In genomic region chr22:19959043-19959586, GRCh38 we compare ENCODE assay signal across 8 cellular contexts. TPM values are rescaled to one million over a fixed set of nuclear protein-coding genes. Genes with fewer than 3 reads are reported as not detected.
DNase-seq lines count a peak whose midpoint lies in the region; ATAC-seq and FAIRE-seq lines count a peak whose summit lies in the region.

No MANE protein-coding gene starts in this region.

- no peaks in the 10 kb centered on the region for H3K9me3 Mint-ChIP-seq in activated naive CD8-positive, alpha-beta T cell treated with anti-CD3 and anti-CD28 coated beads for 36 hours
- H3K9me3 Mint-ChIP-seq in activated T-helper 17 cell treated with anti-CD3 and anti-CD28 coated beads, Interleukin-2, amount 50 U/mL, for 72 hours, result no peaks in the 10 kb centered on the region

- no peaks in the 10 kb centered on the region for H3K27me3 Mint-ChIP-seq in activated naive CD8-positive, alpha-beta T cell treated with anti-CD3 and anti-CD28 coated beads for 36 hours
- H3K27me3 Mint-ChIP-seq in activated T-helper 17 cell treated with anti-CD3 and anti-CD28 coated beads, Interleukin-2, amount 50 U/mL, for 72 hours, result no peaks in the 10 kb centered on the region

- peaks cover 4 to 7% of the 10 kb centered on the region in 2 donors for H3K36me3 ChIP-seq in duodenal mucosa (ENCODE audit: control insufficient read depth in 1 of 2, insufficient read depth in 2 of 2, low read length in 2 of 2)
- H3K36me3 ChIP-seq in thymus (ENCODE audit: control insufficient read depth, insufficient read depth), result peaks cover 27% of the 10 kb centered on the region

- H3K27ac Mint-ChIP-seq in activated naive CD8-positive, alpha-beta T cell treated with anti-CD3 and anti-CD28 coated beads for 36 hours, result no peak overlapping the region
- H3K27ac Mint-ChIP-seq in activated T-helper 17 cell treated with anti-CD3 and anti-CD28 coated beads, Interleukin-2, amount 50 U/mL, for 72 hours, result no peak overlapping the region

- 89% methylated on average over 30 of the region's 30 CpGs for WGBS in thymus

- ATAC-seq in left colon, result peak; percentile 31
- ATAC-seq in activated T-helper 17 cell treated with anti-CD3 and anti-CD28 coated beads, Interleukin-2, amount 50 U/mL, for 72 hours (replicated peaks), result no peak

- H3K4me1 ChIP-seq in duodenal mucosa (ENCODE audit: control insufficient read depth in 1 of 2, insufficient read depth in 2 of 2, low read length in 2 of 2) (peaks cover 40 to 45% of the 10 kb centered on the region in 2 donors), thymus (ENCODE audit: control insufficient read depth, insufficient read depth, low read length) (peaks cover 6% of the 10 kb centered on the region)

- H3K9ac ChIP-seq in duodenal mucosa (ENCODE audit: low read depth in 1 of 2, low read length in 2 of 2), result peak overlapping the region in 1 of 2 donors; percentile 18

- intact Hi-C loops in left colon (cut with DNase I, micrococcal nuclease), result no loop called here

- no peaks in the 10 kb centered on the region for H3K36me3 Mint-ChIP-seq in activated naive CD8-positive, alpha-beta T cell treated with anti-CD3 and anti-CD28 coated beads for 36 hours
- H3K36me3 Mint-ChIP-seq in activated T-helper 17 cell treated with anti-CD3 and anti-CD28 coated beads, Interleukin-2, amount 50 U/mL, for 72 hours (ENCODE audit: low read depth), result no peaks in the 10 kb centered on the region

- H3K4me3 ChIP-seq in duodenal mucosa (ENCODE audit: low read depth in 1 of 2, low read length in 2 of 2) (peak overlapping the region; percentile 32 to 47), thymus (ENCODE audit: low read length) (no peak overlapping the region)

- no peak overlapping the region for H3K4me3 Mint-ChIP-seq in activated naive CD8-positive, alpha-beta T cell treated with anti-CD3 and anti-CD28 coated beads for 36 hours
- no peak overlapping the region for H3K4me3 Mint-ChIP-seq in activated T-helper 17 cell treated with anti-CD3 and anti-CD28 coated beads, Interleukin-2, amount 50 U/mL, for 72 hours

- H3K27me3 ChIP-seq in duodenal mucosa (ENCODE audit: control insufficient read depth in 1 of 2, insufficient read depth in 2 of 2, low read length in 2 of 2), result no peaks in the 10 kb centered on the region
- no peaks in the 10 kb centered on the region for H3K27me3 ChIP-seq in thymus (ENCODE audit: control insufficient read depth, insufficient read depth)

- peaks cover 5% of the 10 kb centered on the region for H3K4me1 Mint-ChIP-seq in activated naive CD8-positive, alpha-beta T cell treated with anti-CD3 and anti-CD28 coated beads for 36 hours
- H3K4me1 Mint-ChIP-seq in activated T-helper 17 cell treated with anti-CD3 and anti-CD28 coated beads, Interleukin-2, amount 50 U/mL, for 72 hours, result peaks cover 4% of the 10 kb centered on the region

- H3K9me3 ChIP-seq in duodenal mucosa (ENCODE audit: control insufficient read depth in 1 of 2, low read length in 2 of 2), result no peaks in the 10 kb centered on the region
- peaks cover 1% of the 10 kb centered on the region for H3K9me3 ChIP-seq in thymus (ENCODE audit: control insufficient read depth)

- DNase-seq in NCI-H1048 (lab: John Stamatoyannopoulos, UW) (peak; percentile 69), left colon (peak; percentile 81 to 82), HPDE6-E6E7 (ENCODE audit: extremely low spot score) (no peak), HTR-8/SVneo (ENCODE audit: insufficient read length, low spot score) (no peak)
- no peak for DNase-seq in activated naive CD8-positive, alpha-beta T cell treated with anti-CD3 and anti-CD28 coated beads for 36 hours

- FAIRE-seq in HTR-8/SVneo (lab: Jason Lieb, UNC), result no peak

- no peak overlapping the region for H3K27ac ChIP-seq in duodenal mucosa (ENCODE audit: low read depth, low read length)
- peak overlapping the region; percentile 40 for H3K27ac ChIP-seq in thymus (ENCODE audit: low read depth)

RNA-seq across cellular contexts. Expression of gene TXNRD2, which starts 17.5 kb away (rescaled TPM):
- 10 to 100 TPM; 18.2 to 21.5 TPM for total RNA-seq in left colon
- 24.2 TPM for polyA plus RNA-seq in thymus
- 10 to 100 TPM; 20.3 to 20.9 TPM for total RNA-seq in activated naive CD8-positive, alpha-beta T cell treated with anti-CD3 and anti-CD28 coated beads for 36 hours
- total RNA-seq in activated T-helper 17 cell treated with anti-CD3 and anti-CD28 coated beads, Interleukin-2, amount 50 U/mL, for 72 hours, result 10 to 100 TPM; 14.1 to 21.4 TPM

RNA-seq across cellular contexts. Expression of gene COMT, which starts 17.5 kb away (rescaled TPM):
- 10 to 100 TPM; 58.2 to 71.3 TPM for total RNA-seq in left colon
- 74.5 TPM for polyA plus RNA-seq in thymus
- total RNA-seq in activated naive CD8-positive, alpha-beta T cell treated with anti-CD3 and anti-CD28 coated beads for 36 hours, result 10 to 100 TPM; 76.1 to 79.6 TPM
- total RNA-seq in activated T-helper 17 cell treated with anti-CD3 and anti-CD28 coated beads, Interleukin-2, amount 50 U/mL, for 72 hours, result 100 to 1,000 TPM in 1 of 2 donors, 10 to 100 TPM in 1; 53.4 to 133 TPM

RNA-seq across cellular contexts. Expression of gene ARVCF, which starts 57.5 kb away (rescaled TPM):
- 10 to 100 TPM; 12.2 to 13.0 TPM for total RNA-seq in left colon
- polyA plus RNA-seq in thymus, result 8.2 TPM
- total RNA-seq in activated naive CD8-positive, alpha-beta T cell treated with anti-CD3 and anti-CD28 coated beads for 36 hours, result 1 to 10 TPM; 1.1 to 1.6 TPM
- total RNA-seq in activated T-helper 17 cell treated with anti-CD3 and anti-CD28 coated beads, Interleukin-2, amount 50 U/mL, for 72 hours, result 1 to 10 TPM; 1.0 to 1.2 TPM

Comparison
In these comparisons a context has a peak if more than half of its experiments do, and no peak if none do; other contexts are left out.
1. DNase-seq: peak in NCI-H1048 (single experiment) and left colon (2 of 2); none in HPDE6-E6E7 (single experiment), activated naive CD8-positive, alpha-beta T cell treated with anti-CD3 and anti-CD28 coated beads for 36 hours (single experiment) and HTR-8/SVneo (single experiment).
2. RNA of gene ARVCF, which starts 57.5 kb away (total RNA-seq): 12.2 to 13.0 TPM in left colon; 1.1 to 1.6 TPM in activated naive CD8-positive, alpha-beta T cell treated with anti-CD3 and anti-CD28 coated beads for 36 hours and 1.0 to 1.2 TPM in activated T-helper 17 cell treated with anti-CD3 and anti-CD28 coated beads, Interleukin-2, amount 50 U/mL, for 72 hours; every median in the first group is over 4 times any median in the second.